Comparison of ENCODE assay signal across 1 cellular context in the genomic region with DNA sequence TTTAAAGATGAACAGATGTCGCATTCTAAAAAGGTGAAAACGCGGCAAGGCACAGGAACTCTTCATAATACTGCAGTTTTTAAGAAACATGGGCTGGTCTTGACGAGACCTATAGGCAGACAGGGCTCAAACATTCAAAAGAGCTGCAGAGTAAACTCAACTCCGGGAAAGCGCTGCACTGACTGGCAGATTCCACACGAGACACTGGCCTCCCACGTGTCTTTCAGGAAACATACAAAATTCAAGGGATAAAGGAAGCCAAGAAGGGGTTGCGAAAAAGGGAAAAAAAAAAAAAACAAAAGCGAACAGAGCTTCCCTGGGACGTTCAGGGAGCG.
TF ChIP-seq lines count a peak whose summit lies in the region.

No MANE protein-coding gene starts in this region.

TF ChIP-seq in K562, 482 proteins besides CTCF, POLR2A, EP300 and RAD21 (continued from another document and continues in another):
- TF ChIP-seq, protein P1, sequence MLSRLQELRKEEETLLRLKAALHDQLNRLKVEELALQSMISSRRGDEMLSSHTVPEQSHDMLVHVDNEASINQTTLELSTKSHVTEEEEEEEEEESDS (CRISPR knock-in tag; IDR thresholded peaks at IDR 0.05), result no peak
- TF ChIP-seq, protein P2, sequence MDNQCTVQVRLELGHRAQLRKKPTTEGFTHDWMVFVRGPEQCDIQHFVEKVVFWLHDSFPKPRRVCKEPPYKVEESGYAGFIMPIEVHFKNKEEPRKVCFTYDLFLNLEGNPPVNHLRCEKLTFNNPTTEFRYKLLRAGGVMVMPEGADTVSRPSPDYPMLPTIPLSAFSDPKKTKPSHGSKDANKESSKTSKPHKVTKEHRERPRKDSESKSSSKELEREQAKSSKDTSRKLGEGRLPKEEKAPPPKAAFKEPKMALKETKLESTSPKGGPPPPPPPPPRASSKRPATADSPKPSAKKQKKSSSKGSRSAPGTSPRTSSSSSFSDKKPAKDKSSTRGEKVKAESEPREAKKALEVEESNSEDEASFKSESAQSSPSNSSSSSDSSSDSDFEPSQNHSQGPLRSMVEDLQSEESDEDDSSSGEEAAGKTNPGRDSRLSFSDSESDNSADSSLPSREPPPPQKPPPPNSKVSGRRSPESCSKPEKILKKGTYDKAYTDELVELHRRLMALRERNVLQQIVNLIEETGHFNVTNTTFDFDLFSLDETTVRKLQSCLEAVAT (IDR thresholded peaks at IDR 0.05), result peak in 1 of 2 experiments; percentile 75; a peak in 1 of 4 replicates
- TF ChIP-seq ZC3H4 (CRISPR knock-in tag; IDR thresholded peaks at IDR 0.05; ENCODE audit: borderline replicate concordance), result no peak
- no peak for TF ChIP-seq ZNF263 (CRISPR knock-in tag; IDR thresholded peaks at IDR 0.05; ENCODE audit: borderline replicate concordance)
- TF ChIP-seq CEBPG (CRISPR knock-in tag; IDR thresholded peaks at IDR 0.05), result no peak
- TF ChIP-seq CEBPG (tag; conservative IDR thresholded peaks at IDR 0.05 in 1 of 2, IDR thresholded peaks at IDR 0.05 in 1 of 2), result no peak
- 0 out of 2 replicates have a peak, but pooled peaks have one; percentile 17 for TF ChIP-seq CREM (IDR thresholded peaks at IDR 0.05; ENCODE audit: low read depth)
- 0 out of 2 replicates have a peak, but pooled peaks have one; percentile 33 for TF ChIP-seq BCOR (IDR thresholded peaks at IDR 0.05)
- TF ChIP-seq NBN (IDR thresholded peaks at IDR 0.05; ENCODE audit: low read depth), result peak; percentile 28; the same call in 1 of the 2 replicates
- no peak for TF ChIP-seq ZBTB8A (IDR thresholded peaks at IDR 0.05; ENCODE audit: partially characterized antibody)
- peak; percentile 79 for TF ChIP-seq NKRF (IDR thresholded peaks at IDR 0.05; ENCODE audit: borderline replicate concordance)
- peak; percentile 30; the same call in 1 of the 2 replicates for TF ChIP-seq TRIM28 (IDR thresholded peaks at IDR 0.05)
- TF ChIP-seq RBM34 (IDR thresholded peaks at IDR 0.05; ENCODE audit: borderline replicate concordance, insufficient read depth, low read length), result no peak
- no peak for TF ChIP-seq GATA2 (CRISPR knock-in tag; IDR thresholded peaks at IDR 0.05)
- TF ChIP-seq, protein P3, sequence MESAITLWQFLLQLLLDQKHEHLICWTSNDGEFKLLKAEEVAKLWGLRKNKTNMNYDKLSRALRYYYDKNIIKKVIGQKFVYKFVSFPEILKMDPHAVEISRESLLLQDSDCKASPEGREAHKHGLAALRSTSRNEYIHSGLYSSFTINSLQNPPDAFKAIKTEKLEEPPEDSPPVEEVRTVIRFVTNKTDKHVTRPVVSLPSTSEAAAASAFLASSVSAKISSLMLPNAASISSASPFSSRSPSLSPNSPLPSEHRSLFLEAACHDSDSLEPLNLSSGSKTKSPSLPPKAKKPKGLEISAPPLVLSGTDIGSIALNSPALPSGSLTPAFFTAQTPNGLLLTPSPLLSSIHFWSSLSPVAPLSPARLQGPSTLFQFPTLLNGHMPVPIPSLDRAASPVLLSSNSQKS (CRISPR knock-in tag; IDR thresholded peaks at IDR 0.05), result no peak
- TF ChIP-seq ZNF589 (CRISPR knock-in tag; IDR thresholded peaks at IDR 0.05; ENCODE audit: low read depth), result peak; percentile 72; the same call in 1 of the 2 replicates
- TF ChIP-seq MYBL2 (IDR thresholded peaks at IDR 0.05; ENCODE audit: low read depth), result peak; percentile 90
- no peak for TF ChIP-seq MYBL2 (CRISPR knock-in tag; IDR thresholded peaks at IDR 0.05; ENCODE audit: borderline replicate concordance)
- no peak for TF ChIP-seq SIX5 (IDR thresholded peaks at IDR 0.05; ENCODE audit: borderline replicate concordance in 1 of 2, insufficient read depth in 1 of 2, low read depth in 1 of 2, low read length in 2 of 2)
- no peak for TF ChIP-seq ZNF778 (CRISPR knock-in tag; IDR thresholded peaks at IDR 0.05)
- TF ChIP-seq CCAR2 (IDR thresholded peaks at IDR 0.05; ENCODE audit: low read depth, low read length), result no peak
- TF ChIP-seq, protein P4, sequence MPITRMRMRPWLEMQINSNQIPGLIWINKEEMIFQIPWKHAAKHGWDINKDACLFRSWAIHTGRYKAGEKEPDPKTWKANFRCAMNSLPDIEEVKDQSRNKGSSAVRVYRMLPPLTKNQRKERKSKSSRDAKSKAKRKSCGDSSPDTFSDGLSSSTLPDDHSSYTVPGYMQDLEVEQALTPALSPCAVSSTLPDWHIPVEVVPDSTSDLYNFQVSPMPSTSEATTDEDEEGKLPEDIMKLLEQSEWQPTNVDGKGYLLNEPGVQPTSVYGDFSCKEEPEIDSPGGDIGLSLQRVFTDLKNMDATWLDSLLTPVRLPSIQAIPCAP (CRISPR knock-in tag; IDR thresholded peaks at IDR 0.05; ENCODE audit: borderline replicate concordance), result no peak
- TF ChIP-seq ASH1L (IDR thresholded peaks at IDR 0.05; ENCODE audit: borderline replicate concordance, low read depth, partially characterized antibody), result peak; percentile 56
- 0 out of 2 replicates have a peak, but pooled peaks have one; percentile 44 for TF ChIP-seq ZNF592 (IDR thresholded peaks at IDR 0.05)
- TF ChIP-seq, protein P5, sequence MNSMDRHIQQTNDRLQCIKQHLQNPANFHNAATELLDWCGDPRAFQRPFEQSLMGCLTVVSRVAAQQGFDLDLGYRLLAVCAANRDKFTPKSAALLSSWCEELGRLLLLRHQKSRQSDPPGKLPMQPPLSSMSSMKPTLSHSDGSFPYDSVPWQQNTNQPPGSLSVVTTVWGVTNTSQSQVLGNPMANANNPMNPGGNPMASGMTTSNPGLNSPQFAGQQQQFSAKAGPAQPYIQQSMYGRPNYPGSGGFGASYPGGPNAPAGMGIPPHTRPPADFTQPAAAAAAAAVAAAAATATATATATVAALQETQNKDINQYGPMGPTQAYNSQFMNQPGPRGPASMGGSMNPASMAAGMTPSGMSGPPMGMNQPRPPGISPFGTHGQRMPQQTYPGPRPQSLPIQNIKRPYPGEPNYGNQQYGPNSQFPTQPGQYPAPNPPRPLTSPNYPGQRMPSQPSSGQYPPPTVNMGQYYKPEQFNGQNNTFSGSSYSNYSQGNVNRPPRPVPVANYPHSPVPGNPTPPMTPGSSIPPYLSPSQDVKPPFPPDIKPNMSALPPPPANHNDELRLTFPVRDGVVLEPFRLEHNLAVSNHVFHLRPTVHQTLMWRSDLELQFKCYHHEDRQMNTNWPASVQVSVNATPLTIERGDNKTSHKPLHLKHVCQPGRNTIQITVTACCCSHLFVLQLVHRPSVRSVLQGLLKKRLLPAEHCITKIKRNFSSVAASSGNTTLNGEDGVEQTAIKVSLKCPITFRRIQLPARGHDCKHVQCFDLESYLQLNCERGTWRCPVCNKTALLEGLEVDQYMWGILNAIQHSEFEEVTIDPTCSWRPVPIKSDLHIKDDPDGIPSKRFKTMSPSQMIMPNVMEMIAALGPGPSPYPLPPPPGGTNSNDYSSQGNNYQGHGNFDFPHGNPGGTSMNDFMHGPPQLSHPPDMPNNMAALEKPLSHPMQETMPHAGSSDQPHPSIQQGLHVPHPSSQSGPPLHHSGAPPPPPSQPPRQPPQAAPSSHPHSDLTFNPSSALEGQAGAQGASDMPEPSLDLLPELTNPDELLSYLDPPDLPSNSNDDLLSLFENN (IDR thresholded peaks at IDR 0.05; ENCODE audit: low read depth in 2 of 2, low read length in 2 of 2), result no peak
- TF ChIP-seq MGA (IDR thresholded peaks at IDR 0.05), result peak; percentile 85; the same call in 1 of the 2 replicates
